In genomic region chr1:21247892-21248715, GRCh38 we compare ENCODE assay signal across 17 cellular contexts.
"Had no signal": no experiment of that assay in that cellular context is flagged by ENCODE, and none has a peak within 500 bp of the region (broad histone marks: within the 10 kb centered on the region; RNA-seq: fewer than 3 reads in every experiment).

No MANE protein-coding gene starts in this region.

- H3K4me3 ChIP-seq: breast epithelium, SJSA1, upper lobe of right lung had no signal

- H3K4me1 Mint-ChIP-seq: endodermal cell; stimulated activated memory B cell treated with anti-CD40 and anti-IgM and Interleukin-4, amounts not matched to agents 10 μg/mL and 1 μg/mL and 100 μg/mL, for 72 hours had no signal

- ATAC-seq: activated CD8-positive, alpha-beta T cell treated with anti-CD3 and anti-CD28 coated beads for 36 hours; left cardiac atrium; stimulated activated memory B cell treated with anti-CD40 and anti-IgM and Interleukin-4, amounts not matched to agents 10 μg/mL and 1 μg/mL and 100 μg/mL, for 72 hours had no signal

- H3K27ac ChIP-seq: SJSA1, upper lobe of right lung had no signal

- H3K4me3 Mint-ChIP-seq: activated B cell treated with CpG ODN at 0.5 μM for 24 hours; activated CD8-positive, alpha-beta T cell treated with anti-CD3 and anti-CD28 coated beads for 36 hours; activated T-helper 1 cell treated with anti-CD3 and anti-CD28 coated beads, Interleukin-12 subunit alpha, Interleukin-12 subunit beta, Interleukin-2, Interleukin-4 antibody, amounts not matched to agents 30 ng/mL and 10 ng/mL and 1 ng/mL, durations not matched to agents 14 hours and 24 hours and 36 hours; endodermal cell; nephron progenitor cell; stimulated activated memory B cell treated with anti-CD40 and anti-IgM and Interleukin-4, amounts not matched to agents 10 μg/mL and 1 μg/mL and 100 μg/mL, for 72 hours had no signal

- H3K9me3 ChIP-seq: breast epithelium, SJSA1, upper lobe of right lung had no signal

- H3K27ac Mint-ChIP-seq: activated B cell treated with CpG ODN at 0.5 μM for 24 hours; activated CD8-positive, alpha-beta T cell treated with anti-CD3 and anti-CD28 coated beads for 36 hours; activated T-helper 1 cell treated with anti-CD3 and anti-CD28 coated beads, Interleukin-12 subunit alpha, Interleukin-12 subunit beta, Interleukin-2, Interleukin-4 antibody, amounts not matched to agents 30 ng/mL and 10 ng/mL and 1 ng/mL, durations not matched to agents 14 hours and 24 hours and 36 hours; endodermal cell; nephron progenitor cell; stimulated activated memory B cell treated with anti-CD40 and anti-IgM and Interleukin-4, amounts not matched to agents 10 μg/mL and 1 μg/mL and 100 μg/mL, for 72 hours had no signal

- DNase-seq: activated B cell treated with CpG ODN at 0.5 μM for 24 hours; activated CD4-positive, alpha-beta T cell treated with anti-CD3 and anti-CD28 coated beads for 48 hours; activated CD8-positive, alpha-beta T cell treated with anti-CD3 and anti-CD28 coated beads for 36 hours; aorta; endodermal cell; head of caudate nucleus; left cardiac atrium; nephron progenitor cell; stimulated activated CD4-positive, alpha-beta T cell treated with anti-CD3 and anti-CD28 coated beads, Interleukin-2, amount 100 ng/mL, for 48 hours; T-helper 2 cell; upper lobe of right lung had no signal

- H3K4me1 ChIP-seq: breast epithelium, upper lobe of right lung had no signal

- H3K27me3 ChIP-seq: breast epithelium, SJSA1, upper lobe of right lung had no signal

- H3K27me3 Mint-ChIP-seq: activated B cell treated with CpG ODN at 0.5 μM for 24 hours; activated CD8-positive, alpha-beta T cell treated with anti-CD3 and anti-CD28 coated beads for 36 hours; stimulated activated memory B cell treated with anti-CD40 and anti-IgM and Interleukin-4, amounts not matched to agents 10 μg/mL and 1 μg/mL and 100 μg/mL, for 72 hours had no signal

- FAIRE-seq: frontal cortex, TTC549 had no signal

- H3K9me3 Mint-ChIP-seq: activated CD8-positive, alpha-beta T cell treated with anti-CD3 and anti-CD28 coated beads for 36 hours; activated T-helper 1 cell treated with anti-CD3 and anti-CD28 coated beads, Interleukin-12 subunit alpha, Interleukin-12 subunit beta, Interleukin-2, Interleukin-4 antibody, amounts not matched to agents 30 ng/mL and 10 ng/mL and 1 ng/mL, durations not matched to agents 14 hours and 24 hours and 36 hours; endodermal cell; nephron progenitor cell; stimulated activated memory B cell treated with anti-CD40 and anti-IgM and Interleukin-4, amounts not matched to agents 10 μg/mL and 1 μg/mL and 100 μg/mL, for 72 hours had no signal
